ENCODE assay signal across 13 cellular contexts in the genomic region with DNA sequence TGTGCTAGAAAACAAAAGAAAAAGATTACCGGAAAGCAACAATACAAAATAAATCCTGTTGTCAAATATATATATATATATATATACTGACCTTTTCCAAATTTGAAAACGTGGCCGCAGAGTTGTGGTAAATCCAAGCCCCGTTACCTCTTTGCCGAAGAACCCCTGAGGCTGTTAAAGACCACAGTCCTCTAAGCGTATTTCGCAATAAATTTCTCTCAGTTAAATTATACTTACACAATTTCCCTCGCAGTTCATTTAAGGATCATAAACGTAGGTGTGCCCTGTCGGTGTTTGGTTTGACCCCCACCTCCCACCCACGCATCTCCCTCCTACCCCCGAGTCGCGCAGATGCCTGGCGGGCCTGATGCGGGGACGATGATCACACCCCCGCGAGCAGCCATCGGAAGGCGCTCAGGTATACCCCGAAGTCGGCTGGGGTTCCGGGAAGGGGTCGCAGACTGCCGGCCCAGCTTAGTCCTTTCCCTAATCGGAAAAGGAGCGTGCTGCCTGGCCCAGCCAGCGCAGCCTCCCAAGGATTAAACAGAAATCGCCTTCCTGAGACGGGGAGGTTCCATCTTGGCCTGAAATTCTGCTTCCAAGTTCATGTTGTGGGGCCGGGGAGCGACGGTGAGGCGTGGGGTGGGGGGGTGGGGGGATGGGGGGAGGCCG. TPM values are rescaled to one million over a fixed set of nuclear protein-coding genes. Genes with fewer than 3 reads are reported as not detected.
DNase-seq lines count a peak whose midpoint lies in the region; ATAC-seq and TF ChIP-seq lines count a peak whose summit lies in the region.
"Had no signal": no experiment of that assay in that cellular context is flagged by ENCODE, and none has a peak within 500 bp of the region (broad histone marks: within the 10 kb centered on the region; RNA-seq: fewer than 3 reads in every experiment).

No MANE protein-coding gene starts in this region.

- CTCF ChIA-PET in naive thymus-derived CD4-positive, alpha-beta T cell (lab: Charles Lee), result no interaction called here

- TF ChIP-seq CTCF in type B pancreatic cell (conservative IDR thresholded peaks at IDR 0.05), result no peak

- peaks cover 0 to 3% (median 0%) of the 10 kb centered on the region in 11 donors for H3K9me3 Mint-ChIP-seq in naive thymus-derived CD4-positive, alpha-beta T cell
- no peaks in the 10 kb centered on the region for H3K9me3 Mint-ChIP-seq in type B pancreatic cell

- H3K27me3 Mint-ChIP-seq in naive thymus-derived CD4-positive, alpha-beta T cell, result peaks cover 65 to 91% (median 89%) of the 10 kb centered on the region in 5 donors
- peaks cover 30% of the 10 kb centered on the region for H3K27me3 Mint-ChIP-seq in type B pancreatic cell

- POLR2A ChIA-PET in naive thymus-derived CD4-positive, alpha-beta T cell (lab: Charles Lee), result no interaction called here

- DNase-seq in NOMO-1 treated with DMSO at 0.1 percent for 48 hours (lab: John Stamatoyannopoulos, UW; ENCODE audit: unreplicated experiment) (peak; percentile 22), NOMO-1 treated with dmso at 0.1 percent for 144 hours (lab: John Stamatoyannopoulos, UW; ENCODE audit: unreplicated experiment) (no peak), type B pancreatic cell (ENCODE audit: extremely low spot score, unreplicated experiment) (peak; percentile 73), NCI-H1048 (lab: John Stamatoyannopoulos, UW) (no peak)
- no peak for DNase-seq in naive thymus-derived CD4-positive, alpha-beta T cell
- DNase-seq in activated naive CD4-positive, alpha-beta T cell (lab: John Stamatoyannopoulos, UW), result no peak
- DNase-seq: activated CD4-positive, alpha-beta T cell treated with anti-CD3 and anti-CD28 coated beads for 1 hour; activated gamma-delta T cell; DND-41; NCI-H510A had no signal

- H3K4me1 ChIP-seq in esophagus (ENCODE audit: control insufficient read depth in 2 of 2, insufficient read depth in 2 of 2, low read length in 1 of 2), result no peaks in the 10 kb centered on the region
- peaks cover 0 to 4% of the 10 kb centered on the region in 2 donors for H3K4me1 ChIP-seq in naive thymus-derived CD4-positive, alpha-beta T cell (ENCODE audit: control insufficient read depth in 2 of 2, insufficient read depth in 2 of 2, low read length in 2 of 2)

- no peaks in the 10 kb centered on the region for H3K9me3 ChIP-seq in esophagus (ENCODE audit: control insufficient read depth in 2 of 2, insufficient read depth in 1 of 2, low read depth in 1 of 2, low read length in 1 of 2)
- H3K9me3 ChIP-seq in naive thymus-derived CD4-positive, alpha-beta T cell (ENCODE audit: control insufficient read depth in 2 of 3, low read length in 3 of 3), result no peaks in the 10 kb centered on the region
- H3K9me3 ChIP-seq: neutrophil had no signal

- no peak overlapping the region for H3K27ac Mint-ChIP-seq in naive thymus-derived CD4-positive, alpha-beta T cell
- peak overlapping the region; percentile 98 for H3K27ac Mint-ChIP-seq in type B pancreatic cell

- H3K36me3 Mint-ChIP-seq in naive thymus-derived CD4-positive, alpha-beta T cell, result peaks cover 0 to 4% (median 0%) of the 10 kb centered on the region in 5 donors
- H3K36me3 Mint-ChIP-seq in type B pancreatic cell, result peaks cover 9% of the 10 kb centered on the region

- H3K4me1 Mint-ChIP-seq in naive thymus-derived CD4-positive, alpha-beta T cell, result peaks cover 20 to 39% (median 31%) of the 10 kb centered on the region in 7 donors
- peaks cover 37% of the 10 kb centered on the region for H3K4me1 Mint-ChIP-seq in type B pancreatic cell (ENCODE audit: unreplicated experiment)

- WGBS in esophagus, 2 donors, result 36 to 39% methylated on average over 36 of the region's 36 CpGs

- peak overlapping the region in 1 of 2 donors; percentile 21 for H3K4me3 ChIP-seq in esophagus (ENCODE audit: low read depth in 1 of 2, low read length in 2 of 2)
- H3K4me3 ChIP-seq in naive thymus-derived CD4-positive, alpha-beta T cell (ENCODE audit: low read length), result no peak overlapping the region

- intact Hi-C loops in naive thymus-derived CD4-positive, alpha-beta T cell (cut with micrococcal nuclease), result no loop called here

- peak overlapping the region; percentile 74 to 82 for H3K27ac ChIP-seq in esophagus (ENCODE audit: low read depth in 2 of 2, low read length in 1 of 2)
- H3K27ac ChIP-seq in naive thymus-derived CD4-positive, alpha-beta T cell (ENCODE audit: low read depth, low read length), result no peak overlapping the region
- H3K27ac ChIP-seq: neutrophil had no signal

- no peaks in the 10 kb centered on the region for H3K36me3 ChIP-seq in esophagus (ENCODE audit: control insufficient read depth in 2 of 2, insufficient read depth in 2 of 2, low read length in 1 of 2)
- no peaks in the 10 kb centered on the region for H3K36me3 ChIP-seq in naive thymus-derived CD4-positive, alpha-beta T cell (ENCODE audit: control insufficient read depth in 2 of 3, insufficient read depth in 3 of 3, low read length in 3 of 3)
- H3K36me3 ChIP-seq: neutrophil had no signal

- peak overlapping the region in 7 of 10 donors; percentile 16 to 85 (median 54) for H3K4me3 Mint-ChIP-seq in naive thymus-derived CD4-positive, alpha-beta T cell
- H3K4me3 Mint-ChIP-seq in type B pancreatic cell, result peak overlapping the region; percentile 96

- H3K27me3 ChIP-seq in esophagus (ENCODE audit: control insufficient read depth in 1 of 2, insufficient read depth in 2 of 2, low read length in 2 of 2), result no peaks in the 10 kb centered on the region
- peaks cover 0 to 10% of the 10 kb centered on the region in 2 donors for H3K27me3 ChIP-seq in naive thymus-derived CD4-positive, alpha-beta T cell (ENCODE audit: control insufficient read depth in 2 of 2, insufficient read depth in 2 of 2, low read length in 2 of 2)

- ATAC-seq in naive thymus-derived CD4-positive, alpha-beta T cell, result no peak
- ATAC-seq in HG03521 (IDR thresholded peaks at IDR 0.05; ENCODE audit: unreplicated experiment), result no peak

RNA-seq across cellular contexts. Expression of a gene that starts 2.9 kb away (rescaled TPM):
- 10 to 100 TPM; 16.8 to 30.4 TPM for polyA plus RNA-seq in esophagus
- total RNA-seq in naive thymus-derived CD4-positive, alpha-beta T cell, result 1 to 10 TPM in 1 of 5 experiments, under 1 TPM in 2, not detected in 2; 0.05 to 5.6 (median 0.56) TPM
- polyA plus RNA-seq in naive thymus-derived CD4-positive, alpha-beta T cell, result not detected
- 250 and 255 TPM in 2 replicates for total RNA-seq in type B pancreatic cell (ENCODE audit: low replicate concordance)

Comparison
In these comparisons a context has a peak if more than half of its experiments do, and no peak if none do; other contexts are left out.
1. DNase-seq: peak in NOMO-1 treated with DMSO at 0.1 percent for 48 hours (single experiment) and type B pancreatic cell (single experiment); none in NOMO-1 treated with dmso at 0.1 percent for 144 hours (single experiment), naive thymus-derived CD4-positive, alpha-beta T cell (0 of 9), NCI-H1048 (single experiment) and activated naive CD4-positive, alpha-beta T cell (0 of 4).
2. RNA of a gene that starts 2.9 kb away (total RNA-seq): 250 to 255 TPM in type B pancreatic cell; 0.05 to 5.6 TPM in naive thymus-derived CD4-positive, alpha-beta T cell; every median in the first group is over 10 times any median in the second.